Comparison of ENCODE assay signal across 8 cellular contexts in genomic region chr16:969508-970378, GRCh38. TPM values are rescaled to one million over a fixed set of nuclear protein-coding genes. Genes with fewer than 3 reads are reported as not detected.
A peak's percentile ranks its signal among the peaks of the same experiment; 100 is the strongest.
DNase-seq lines count a peak whose midpoint lies in the region; ATAC-seq and TF ChIP-seq lines count a peak whose summit lies in the region.

No MANE protein-coding gene starts in this region.

- peaks cover 6% of the 10 kb centered on the region for H3K27me3 Mint-ChIP-seq in T-helper 1 cell treated with Interleukin-12 subunit alpha and Interleukin-12 subunit beta and Interleukin-4 antibody, amounts not matched to agents 30 μg/mL and 1 μg/mL, for 36 hours (ENCODE audit: low read depth)
- no peaks in the 10 kb centered on the region for H3K27me3 Mint-ChIP-seq in natural killer cell (ENCODE audit: low read depth in 2 of 2)

- intact Hi-C loops in natural killer cell (cut with micrococcal nuclease) = no loop called here

- peak overlapping the region; percentile 65 for H3K4me3 Mint-ChIP-seq in T-helper 1 cell treated with Interleukin-12 subunit alpha and Interleukin-12 subunit beta and Interleukin-4 antibody, amounts not matched to agents 30 μg/mL and 1 μg/mL, for 36 hours
- peak overlapping the region; percentile 88 for H3K4me3 Mint-ChIP-seq in natural killer cell

- H3K9me3 ChIP-seq in SJSA1 (replicated peaks) = peaks cover 7% of the 10 kb centered on the region; the same call in 1 of the 2 replicates

- ATAC-seq in esophagus mucosa (peak; percentile 2), natural killer cell (no peak), HG02870 (IDR thresholded peaks at IDR 0.05; ENCODE audit: unreplicated experiment) (no peak), GM18867 (IDR thresholded peaks at IDR 0.05; ENCODE audit: unreplicated experiment) (no peak)

- H3K4me1 Mint-ChIP-seq in T-helper 1 cell treated with Interleukin-12 subunit alpha and Interleukin-12 subunit beta and Interleukin-4 antibody, amounts not matched to agents 30 μg/mL and 1 μg/mL, for 36 hours (ENCODE audit: low read depth) = peaks cover 20% of the 10 kb centered on the region
- H3K4me1 Mint-ChIP-seq in natural killer cell = peaks cover 20 to 26% of the 10 kb centered on the region in 2 donors

- H3K4me1 ChIP-seq in SJSA1 (replicated peaks) = peaks cover 7% of the 10 kb centered on the region

- no peak overlapping the region for H3K27ac ChIP-seq in SJSA1

- peaks cover 8% of the 10 kb centered on the region for H3K9me3 Mint-ChIP-seq in T-helper 1 cell treated with Interleukin-12 subunit alpha and Interleukin-12 subunit beta and Interleukin-4 antibody, amounts not matched to agents 30 μg/mL and 1 μg/mL, for 36 hours
- no peaks in the 10 kb centered on the region for H3K9me3 Mint-ChIP-seq in natural killer cell

- H3K4me3 ChIP-seq in SJSA1 = peak overlapping the region; percentile 74

- H3K36me3 Mint-ChIP-seq in T-helper 1 cell treated with Interleukin-12 subunit alpha and Interleukin-12 subunit beta and Interleukin-4 antibody, amounts not matched to agents 30 μg/mL and 1 μg/mL, for 36 hours (ENCODE audit: low read depth) = peaks cover 13% of the 10 kb centered on the region
- peaks cover 8% of the 10 kb centered on the region for H3K36me3 Mint-ChIP-seq in natural killer cell

- no peak overlapping the region for H3K27ac Mint-ChIP-seq in T-helper 1 cell treated with Interleukin-12 subunit alpha and Interleukin-12 subunit beta and Interleukin-4 antibody, amounts not matched to agents 30 μg/mL and 1 μg/mL, for 36 hours
- H3K27ac Mint-ChIP-seq in natural killer cell = peak overlapping the region; percentile 31 to 59

- DNase-seq in T-helper 1 cell (no peak), SJSA1 (ENCODE audit: low read depth in 1 of 2, low spot score in 2 of 2) (no peak), natural killer cell (no peak), NK-92 (lab: John Stamatoyannopoulos, UW; ENCODE audit: unreplicated experiment) (no peak)

- peaks cover 20% of the 10 kb centered on the region for H3K36me3 ChIP-seq in SJSA1

- TF ChIP-seq CTCF in natural killer cell (IDR thresholded peaks at IDR 0.05) = no peak

- peaks cover 33% of the 10 kb centered on the region for H3K27me3 ChIP-seq in SJSA1 (replicated peaks)

RNA-seq across cellular contexts. Expression of gene LMF1, which starts 1.0 kb away (rescaled TPM):
- total RNA-seq in SJSA1 (2014; rRNA removed; shearing (Covaris generic)) = 16.3 and 23.5 TPM in 2 replicates
- total RNA-seq in esophagus mucosa = 11.4 TPM
- 10 to 100 TPM; 28.2 to 42.2 (median 41.2) TPM for total RNA-seq in natural killer cell

RNA-seq across cellular contexts. Expression of gene SOX8, which starts 11.8 kb away (rescaled TPM):
- 3.1 and 4.9 TPM in 2 replicates for total RNA-seq in SJSA1 (2014; rRNA removed; shearing (Covaris generic))
- total RNA-seq in esophagus mucosa (0.16 TPM), natural killer cell (not detected)
